ENCODE assay signal across 8 cellular contexts in genomic region chr6:26312096-26312463, GRCh38. TPM values are rescaled to one million over a fixed set of nuclear protein-coding genes. Genes with fewer than 3 reads are reported as not detected.
DNase-seq lines count a peak whose midpoint lies in the region; ATAC-seq and TF ChIP-seq lines count a peak whose summit lies in the region.

No MANE protein-coding gene starts in this region.

- DNase-seq in activated CD4-positive, alpha-beta T cell treated with anti-CD3 and anti-CD28 coated beads, Interleukin-2, amount 10 ng/mL, durations not matched to agents 7 days and 5 days: no peak
- no peak for DNase-seq in activated CD4-positive, alpha-beta T cell treated with anti-CD3 and anti-CD28 coated beads, Interleukin-2, amount 50 U/mL, for 4 hours
- DNase-seq in glutamatergic neuron: no peak
- DNase-seq in stimulated activated naive CD8-positive, alpha-beta T cell treated with anti-CD3 and anti-CD28 coated beads, Interleukin-15, amount 100 ng/mL, for 72 hours: no peak
- no peak for DNase-seq in NCI-H1105 (lab: John Stamatoyannopoulos, UW)
- no peak for DNase-seq in NCI-H1436 treated with DMSO at 0.1 percent for 48 hours (lab: John Stamatoyannopoulos, UW)

- no peak for ATAC-seq in stimulated activated naive CD8-positive, alpha-beta T cell treated with anti-CD3 and anti-CD28 coated beads, Interleukin-15, amount 100 ng/mL, for 72 hours
- no peak for ATAC-seq in GM19324 (IDR thresholded peaks at IDR 0.05; ENCODE audit: low FRiP score, unreplicated experiment)

- TF ChIP-seq CTCF in VCaP (conservative IDR thresholded peaks at IDR 0.05) (no peak), glutamatergic neuron (IDR thresholded peaks at IDR 0.05; ENCODE audit: partially characterized antibody, unreplicated experiment) (no peak)

- no peaks in the 10 kb centered on the region for H3K27me3 Mint-ChIP-seq in activated CD4-positive, alpha-beta T cell treated with anti-CD3 and anti-CD28 coated beads, Interleukin-2, amount 10 ng/mL, durations not matched to agents 7 days and 5 days
- H3K27me3 Mint-ChIP-seq in glutamatergic neuron (ENCODE audit: unreplicated experiment): peaks cover 16% of the 10 kb centered on the region
- H3K27me3 Mint-ChIP-seq in stimulated activated naive CD8-positive, alpha-beta T cell treated with anti-CD3 and anti-CD28 coated beads, Interleukin-15, amount 100 ng/mL, for 72 hours: no peaks in the 10 kb centered on the region

- POLR2A ChIA-PET in activated CD4-positive, alpha-beta T cell treated with anti-CD3 and anti-CD28 coated beads, Interleukin-2, amount 10 ng/mL, durations not matched to agents 7 days and 5 days (lab: Charles Lee): no interaction called here

- peak overlapping the region; percentile 46; the same call in 1 of the 2 replicates for H3K27ac ChIP-seq in VCaP

- H3K27ac Mint-ChIP-seq in activated CD4-positive, alpha-beta T cell treated with anti-CD3 and anti-CD28 coated beads, Interleukin-2, amount 10 ng/mL, durations not matched to agents 7 days and 5 days: peak overlapping the region; percentile 94
- H3K27ac Mint-ChIP-seq in glutamatergic neuron (ENCODE audit: unreplicated experiment): peak overlapping the region; percentile 4
- H3K27ac Mint-ChIP-seq in stimulated activated naive CD8-positive, alpha-beta T cell treated with anti-CD3 and anti-CD28 coated beads, Interleukin-15, amount 100 ng/mL, for 72 hours: peak overlapping the region; percentile 47 to 99

- H3K4me3 Mint-ChIP-seq in activated CD4-positive, alpha-beta T cell treated with anti-CD3 and anti-CD28 coated beads, Interleukin-2, amount 10 ng/mL, durations not matched to agents 7 days and 5 days: peak overlapping the region; percentile 89
- H3K4me3 Mint-ChIP-seq in glutamatergic neuron (ENCODE audit: unreplicated experiment): peak overlapping the region; percentile 92
- peak overlapping the region; percentile 83 to 87 for H3K4me3 Mint-ChIP-seq in stimulated activated naive CD8-positive, alpha-beta T cell treated with anti-CD3 and anti-CD28 coated beads, Interleukin-15, amount 100 ng/mL, for 72 hours

- H3K4me1 Mint-ChIP-seq in activated CD4-positive, alpha-beta T cell treated with anti-CD3 and anti-CD28 coated beads, Interleukin-2, amount 10 ng/mL, durations not matched to agents 7 days and 5 days: peaks cover 58% of the 10 kb centered on the region
- peaks cover 4% of the 10 kb centered on the region for H3K4me1 Mint-ChIP-seq in glutamatergic neuron (ENCODE audit: low read depth, unreplicated experiment)
- H3K4me1 Mint-ChIP-seq in stimulated activated naive CD8-positive, alpha-beta T cell treated with anti-CD3 and anti-CD28 coated beads, Interleukin-15, amount 100 ng/mL, for 72 hours: peaks cover 53% of the 10 kb centered on the region

- no peaks in the 10 kb centered on the region for H3K36me3 Mint-ChIP-seq in activated CD4-positive, alpha-beta T cell treated with anti-CD3 and anti-CD28 coated beads, Interleukin-2, amount 10 ng/mL, durations not matched to agents 7 days and 5 days (ENCODE audit: low read depth)
- H3K36me3 Mint-ChIP-seq in glutamatergic neuron (ENCODE audit: unreplicated experiment): no peaks in the 10 kb centered on the region

- no peaks in the 10 kb centered on the region for H3K9me3 Mint-ChIP-seq in activated CD4-positive, alpha-beta T cell treated with anti-CD3 and anti-CD28 coated beads, Interleukin-2, amount 10 ng/mL, durations not matched to agents 7 days and 5 days
- H3K9me3 Mint-ChIP-seq in glutamatergic neuron (ENCODE audit: unreplicated experiment): peaks cover 15% of the 10 kb centered on the region
- no peaks in the 10 kb centered on the region for H3K9me3 Mint-ChIP-seq in stimulated activated naive CD8-positive, alpha-beta T cell treated with anti-CD3 and anti-CD28 coated beads, Interleukin-15, amount 100 ng/mL, for 72 hours

- CTCF ChIA-PET in activated CD4-positive, alpha-beta T cell treated with anti-CD3 and anti-CD28 coated beads, Interleukin-2, amount 10 ng/mL, durations not matched to agents 7 days and 5 days (lab: Charles Lee): interaction anchor here (1.2 to 5.9 kb wide), 2 partner anchors 10 to 17 kb away, joined by 3 to 20 read pairs; no protein-coding TSS in a partner anchor

RNA-seq across cellular contexts. Expression of gene BTN3A2, which starts 52.9 kb away (rescaled TPM):
- 100 to 1,000 TPM; 121 to 125 TPM for total RNA-seq in activated CD4-positive, alpha-beta T cell treated with anti-CD3 and anti-CD28 coated beads, Interleukin-2, amount 10 ng/mL, durations not matched to agents 7 days and 5 days
- 1.3 TPM for total RNA-seq in glutamatergic neuron (ENCODE audit: unreplicated experiment)

Comparison
In these comparisons a context has a peak if more than half of its experiments do, and no peak if none do; other contexts are left out.
1. H3K27ac Mint-ChIP-seq: peak in every context shown above with its lines; median percentile 94 in activated CD4-positive, alpha-beta T cell treated with anti-CD3 and anti-CD28 coated beads, Interleukin-2, amount 10 ng/mL, durations not matched to agents 7 days and 5 days; 73 in stimulated activated naive CD8-positive, alpha-beta T cell treated with anti-CD3 and anti-CD28 coated beads, Interleukin-15, amount 100 ng/mL, for 72 hours; 4 in glutamatergic neuron.
2. RNA of gene BTN3A2, which starts 52.9 kb away (total RNA-seq): 121 to 125 TPM in activated CD4-positive, alpha-beta T cell treated with anti-CD3 and anti-CD28 coated beads, Interleukin-2, amount 10 ng/mL, durations not matched to agents 7 days and 5 days; 1.3 TPM in glutamatergic neuron (single experiment); every median in the first group is over 10 times any median in the second.
3. Peak in every context shown above with its lines, with median percentiles within 50 percentile points of each other: H3K4me3 Mint-ChIP-seq.